ENCODE assay signal across 8 cellular contexts in genomic region chr6:132797975-132798819, GRCh38. TPM values are rescaled to one million over a fixed set of nuclear protein-coding genes. Genes with fewer than 3 reads are reported as not detected.
DNase-seq lines count a peak whose midpoint lies in the region; ATAC-seq and TF ChIP-seq lines count a peak whose summit lies in the region.

SLC18B1 (minus strand) TSS chr6:132798637; CDS start chr6:132798456, 181 bp downstream.

- ATAC-seq in GM21423 (IDR thresholded peaks at IDR 0.05; ENCODE audit: unreplicated experiment): peak; percentile 38

- TF ChIP-seq CTCF in cardiac fibroblast (IDR thresholded peaks at IDR 0.05; ENCODE audit: low read depth, low read length): no peak

- H3K4me3 ChIP-seq in cardiac fibroblast (replicated peaks in 1 of 2; ENCODE audit: low read depth in 2 of 2, low read length in 2 of 2) (peak within 1 kb of the TSS; percentile 81 to 89), skeletal muscle cell (ENCODE audit: low read depth, low read length) (peak within 1 kb of the TSS; percentile 72)

- DNase-seq in Daoy (ENCODE audit: low read depth) (peak; percentile 42), HT1080 (ENCODE audit: low read depth) (peak; percentile 36), UCSD-AML1 (lab: John Stamatoyannopoulos, UW; ENCODE audit: unreplicated experiment) (peak; percentile 51), cardiac fibroblast (ENCODE audit: low read depth in 2 of 2) (peak; percentile 31 to 46), iPS-NIHi11 (ENCODE audit: low spot score) (peak; percentile 77), skeletal muscle cell (ENCODE audit: low read depth) (no peak), NCI-H446 treated with DMSO at 0.1 percent for 48 hours (lab: John Stamatoyannopoulos, UW) (no peak)

RNA-seq across cellular contexts. Expression of gene SLC18B1, which starts in this region (rescaled TPM):
- total RNA-seq in Daoy (2014; rRNA removed; shearing (Covaris generic)): 7.9 and 8.9 TPM in 2 replicates
- 4.5 and 5.5 TPM in 2 replicates for total RNA-seq in HT1080 (2014; rRNA removed; shearing (Covaris generic))
- polyA plus RNA-seq in HT1080 (2015; cell fraction: cytosol; rRNA removed): 4.1 and 5.0 TPM in 2 replicates
- polyA plus RNA-seq in HT1080 (2015; cell fraction: nucleus; rRNA removed): 6.1 and 6.5 TPM in 2 replicates

Comparison
In these comparisons a context has a peak if more than half of its experiments do, and no peak if none do; other contexts are left out.
1. DNase-seq: peak in Daoy (single experiment), HT1080 (single experiment), UCSD-AML1 (single experiment), cardiac fibroblast (2 of 2) and iPS-NIHi11 (single experiment); none in skeletal muscle cell (single experiment) and NCI-H446 treated with DMSO at 0.1 percent for 48 hours (single experiment).